Comparison of ENCODE assay signal across 23 cellular contexts in genomic region chr15:37794947-37795346, GRCh38.
DNase-seq lines count a peak whose midpoint lies in the region; ATAC-seq, FAIRE-seq and TF ChIP-seq lines count a peak whose summit lies in the region.
"Had no signal": no experiment of that assay in that cellular context is flagged by ENCODE, and none has a peak within 500 bp of the region (broad histone marks: within the 10 kb centered on the region; RNA-seq: fewer than 3 reads in every experiment).

No MANE protein-coding gene starts in this region.

- ATAC-seq in GM21528 (IDR thresholded peaks at IDR 0.05; ENCODE audit: low FRiP score, unreplicated experiment): no peak
- ATAC-seq in pancreas: no peak
- ATAC-seq: GM23338, HCT116 had no signal

- H2AFZ ChIP-seq in SK-N-SH (ENCODE audit: low read depth) (no peak overlapping the region), neural cell (ENCODE audit: low read depth, low read length) (no peak overlapping the region)
- H2AFZ ChIP-seq: GM23338 had no signal

- H3K4me3 ChIP-seq in AG10803 (ENCODE audit: low read length): no peak overlapping the region
- H3K4me3 ChIP-seq in SK-N-SH (ENCODE audit: low read depth in 2 of 2, low read length in 1 of 2): no peak overlapping the region
- peak overlapping the region; percentile 19 for H3K4me3 ChIP-seq in neural cell (ENCODE audit: low read length)
- no peak overlapping the region for H3K4me3 ChIP-seq in pancreas
- H3K4me3 ChIP-seq: GM23338 had no signal

- intact Hi-C loops in pancreas (cut with DNase I): no loop called here

- DNase-seq in AG10803 (ENCODE audit: low read depth) (peak; percentile 11), NCI-H1417 (lab: John Stamatoyannopoulos, UW) (peak in 2 of 3 experiments; percentile 8 to 73), SK-N-SH (peak; percentile 74), pancreas (no peak), NCI-H748 (lab: John Stamatoyannopoulos, UW; ENCODE audit: unreplicated experiment) (no peak)
- DNase-seq: 8988T; C1 segment of cervical spinal cord; CD4-positive, CD25-positive, alpha-beta regulatory T cell; CD8-positive, alpha-beta memory T cell; COR-L47; DMS 273 treated with DMSO at 0.1 percent for 48 hours; DMS53; DND-41; EL; HFFc6 had no signal

- H3K27ac ChIP-seq in SK-N-SH (ENCODE audit: low read depth in 2 of 2, low read length in 1 of 2) (peak overlapping the region; percentile 23 to 99; a peak in 3 of 4 replicates), neural cell (ENCODE audit: low read length) (peak overlapping the region; percentile 21), pancreas (no peak overlapping the region)

- H3K36me3 ChIP-seq in SK-N-SH (replicated peaks in 1 of 2; ENCODE audit: control insufficient read depth in 1 of 2, insufficient read depth in 2 of 2, low read length in 1 of 2) (no peaks in the 10 kb centered on the region), neural cell (ENCODE audit: insufficient read depth, low read length) (no peaks in the 10 kb centered on the region), pancreas (no peaks in the 10 kb centered on the region)

- TF ChIP-seq RAD21 in SK-N-SH (IDR thresholded peaks at IDR 0.05; ENCODE audit: low read length) (peak; percentile 56), neural cell (conservative IDR thresholded peaks at IDR 0.05) (no peak)

- H3K79me2 ChIP-seq in SK-N-SH (ENCODE audit: insufficient read depth) (no peaks in the 10 kb centered on the region), neural cell (replicated peaks; ENCODE audit: insufficient read depth, low read length) (no peaks in the 10 kb centered on the region)

- H3F3A ChIP-seq in SK-N-SH (replicated peaks; ENCODE audit: insufficient read depth): no peaks in the 10 kb centered on the region
- no peaks in the 10 kb centered on the region for H3F3A ChIP-seq in neural cell (ENCODE audit: insufficient read depth, low read length, poor library complexity, severe bottlenecking)

- TF ChIP-seq EP300 in SK-N-SH (IDR thresholded peaks at IDR 0.05; ENCODE audit: borderline replicate concordance in 1 of 2, low read depth in 1 of 2, low read length in 1 of 2) (peak; percentile 11 to 99; a peak in 2 of 4 replicates), neural cell (conservative IDR thresholded peaks at IDR 0.05; ENCODE audit: poor library complexity, severe bottlenecking) (no peak)

- H3K27me3 ChIP-seq in SK-N-SH (ENCODE audit: insufficient read depth) (no peaks in the 10 kb centered on the region), neural cell (ENCODE audit: insufficient read depth, low read depth, low read length) (no peaks in the 10 kb centered on the region), pancreas (no peaks in the 10 kb centered on the region)

- CTCF ChIA-PET in SK-N-SH (lab: Yijun Ruan, JAX): interaction anchor here (0.6 to 5.2 kb wide), 25 partner anchors 9 to 912 kb away, joined by 3 to 74 read pairs (median 6); partner anchors contain the start of gene MEIS2

- TF ChIP-seq CTCF in AG10803 (conservative IDR thresholded peaks at IDR 0.05; ENCODE audit: low read length): no peak
- TF ChIP-seq CTCF in SK-N-SH (IDR thresholded peaks at IDR 0.05): no peak
- no peak for TF ChIP-seq CTCF in neural cell (IDR thresholded peaks at IDR 0.05; ENCODE audit: poor library complexity, severe bottlenecking)
- no peak for TF ChIP-seq CTCF in pancreas (IDR thresholded peaks at IDR 0.05)

- POLR2A ChIA-PET in SK-N-SH (lab: Yijun Ruan, JAX): interaction anchor here (1.0 to 3.1 kb wide), 8 partner anchors 24 to 695 kb away, joined by 3 to 25 read pairs (median 8); partner anchors contain the start of gene MEIS2

- H3K9me2 ChIP-seq in SK-N-SH (no peaks in the 10 kb centered on the region), neural cell (ENCODE audit: insufficient read depth, low read length) (no peaks in the 10 kb centered on the region)

- 14% methylated on average over 1 of the region's 1 CpG for WGBS in SK-N-SH (ENCODE audit: low lambda C conversion rate)
- 38 to 39% methylated on average over 1 of the region's 1 CpG for WGBS in pancreas, 2 donors

- H4K20me1 ChIP-seq in SK-N-SH (ENCODE audit: insufficient read depth): no peaks in the 10 kb centered on the region
- no peaks in the 10 kb centered on the region for H4K20me1 ChIP-seq in neural cell (ENCODE audit: insufficient read depth)

- no peak for FAIRE-seq in pancreas (lab: Jason Lieb, UNC)
- FAIRE-seq: GM12891, GM19239, H54, HTR-8/SVneo had no signal

- H3K9me3 ChIP-seq in SK-N-SH (no peaks in the 10 kb centered on the region), neural cell (ENCODE audit: low read length) (no peaks in the 10 kb centered on the region), pancreas (no peaks in the 10 kb centered on the region)

- H3K9ac ChIP-seq in SK-N-SH (no peak overlapping the region), neural cell (ENCODE audit: low read length) (no peak overlapping the region)

- H3K4me2 ChIP-seq in SK-N-SH (no peak overlapping the region), neural cell (ENCODE audit: low read length) (no peak overlapping the region)

- H3K4me1 ChIP-seq in SK-N-SH (ENCODE audit: control insufficient read depth in 1 of 2, insufficient read depth in 2 of 2, low read depth in 1 of 2, low read length in 1 of 2): peaks cover 9 to 32% of the 10 kb centered on the region in 2 experiments; a peak in 2 of 4 replicates
- no peaks in the 10 kb centered on the region for H3K4me1 ChIP-seq in pancreas

TF ChIP-seq in SK-N-SH, 30 proteins besides CTCF, POLR2A, EP300 and RAD21 (continues in another document):
- TF ChIP-seq IRF3 (IDR thresholded peaks at IDR 0.05; ENCODE audit: low read depth, low read length) (no peak), EZH2phosphoT487 (IDR thresholded peaks at IDR 0.05; ENCODE audit: borderline replicate concordance, low read depth) (no peak), TCF12 (IDR thresholded peaks at IDR 0.05) (peak; percentile 80), POLR2AphosphoS5 (IDR thresholded peaks at IDR 0.05; ENCODE audit: low read depth, low read length) (no peak), ELF1 (IDR thresholded peaks at IDR 0.05) (no peak), ZBTB33 (IDR thresholded peaks at IDR 0.05; ENCODE audit: borderline replicate concordance, low read depth) (no peak), SMC3 (IDR thresholded peaks at IDR 0.05; ENCODE audit: low read depth, low read length) (peak; percentile 19; the same call in 1 of the 2 replicates)

TF ChIP-seq in neural cell, 6 proteins besides CTCF, POLR2A, EP300 and RAD21:
- TF ChIP-seq REST (IDR thresholded peaks at IDR 0.05; ENCODE audit: borderline replicate concordance) (no peak), SMC3 (conservative IDR thresholded peaks at IDR 0.05; ENCODE audit: poor library complexity) (no peak), POLR2AphosphoS5 (IDR thresholded peaks at IDR 0.05) (no peak), MXI1 (conservative IDR thresholded peaks at IDR 0.05; ENCODE audit: poor library complexity, severe bottlenecking) (no peak), EZH2 (IDR thresholded peaks at IDR 0.05; ENCODE audit: borderline replicate concordance, insufficient read depth, low read length, poor library complexity, severe bottlenecking) (no peak), TAF1 (IDR thresholded peaks at IDR 0.05; ENCODE audit: low read depth) (no peak)
TF ChIP-seq in neural cell: peak in this region for 0.

Comparison
In these comparisons a context has a peak if more than half of its experiments do, and no peak if none do; other contexts are left out.
1. DNase-seq: peak in AG10803 (single experiment), NCI-H1417 (2 of 3) and SK-N-SH (single experiment); none in pancreas (0 of 6) and NCI-H748 (single experiment).
2. H3K27ac ChIP-seq: peak in SK-N-SH (2 of 2) and neural cell (single experiment); none in pancreas (0 of 4).